15 cellular contexts compared by ENCODE assay signal in genomic region chr21:41443562-41443961, GRCh38. TPM values are rescaled to one million over a fixed set of nuclear protein-coding genes. Genes with fewer than 3 reads are reported as not detected.
DNase-seq lines count a peak whose midpoint lies in the region; ATAC-seq, FAIRE-seq and TF ChIP-seq lines count a peak whose summit lies in the region.
"Had no signal": no experiment of that assay in that cellular context is flagged by ENCODE, and none has a peak within 500 bp of the region (broad histone marks: within the 10 kb centered on the region; RNA-seq: fewer than 3 reads in every experiment).

No MANE protein-coding gene starts in this region.

- intact Hi-C loops in cardiac septum (cut with DNase I): no loop called here
- intact Hi-C loops in Right ventricle myocardium superior (cut with DNase I): no loop called here
- intact Hi-C loops in activated T-helper 2 cell treated with anti-CD3 and anti-CD28 coated beads, Interferon-gamma antibody, Interleukin-2, Interleukin-4, amounts not matched to agents 10 μg/mL and 5 μg/mL and 100 μg/mL, durations not matched to agents 14 hours and 24 hours and 36 hours (cut with micrococcal nuclease): no loop called here
- intact Hi-C loops in left colon (cut with DNase I, micrococcal nuclease): no loop called here

- ATAC-seq in Right ventricle myocardium superior (ENCODE audit: poor library complexity) (no peak), HG03135 (IDR thresholded peaks at IDR 0.05; ENCODE audit: unreplicated experiment) (no peak), left colon (no peak)
- ATAC-seq: A549, HCT116 had no signal

- H3K4me3 Mint-ChIP-seq in activated T-helper 2 cell treated with anti-CD3 and anti-CD28 coated beads, Interferon-gamma antibody, Interleukin-2, Interleukin-4, amounts not matched to agents 10 μg/mL and 5 μg/mL and 100 μg/mL, durations not matched to agents 14 hours and 24 hours and 36 hours (ENCODE audit: low read depth): no peak overlapping the region
- H3K4me3 Mint-ChIP-seq: IgD-negative memory B cell had no signal

- FAIRE-seq in GM12892 (lab: Jason Lieb, UNC): no peak
- FAIRE-seq: A549, H54 had no signal

- H3K27ac Mint-ChIP-seq in activated T-helper 2 cell treated with anti-CD3 and anti-CD28 coated beads, Interferon-gamma antibody, Interleukin-2, Interleukin-4, amounts not matched to agents 10 μg/mL and 5 μg/mL and 100 μg/mL, durations not matched to agents 14 hours and 24 hours and 36 hours: peak overlapping the region; percentile 8
- H3K27ac Mint-ChIP-seq: IgD-negative memory B cell had no signal

- TF ChIP-seq POLR2A in GM12892 (IDR thresholded peaks at IDR 0.05; ENCODE audit: low read depth, low read length): peak; percentile 45

- peaks cover 90% of the 10 kb centered on the region for H3K36me3 Mint-ChIP-seq in activated T-helper 2 cell treated with anti-CD3 and anti-CD28 coated beads, Interferon-gamma antibody, Interleukin-2, Interleukin-4, amounts not matched to agents 10 μg/mL and 5 μg/mL and 100 μg/mL, durations not matched to agents 14 hours and 24 hours and 36 hours (ENCODE audit: low read depth)

- H3K27me3 Mint-ChIP-seq in activated T-helper 2 cell treated with anti-CD3 and anti-CD28 coated beads, Interferon-gamma antibody, Interleukin-2, Interleukin-4, amounts not matched to agents 10 μg/mL and 5 μg/mL and 100 μg/mL, durations not matched to agents 14 hours and 24 hours and 36 hours (ENCODE audit: low read depth): no peaks in the 10 kb centered on the region
- H3K27me3 Mint-ChIP-seq: IgD-negative memory B cell had no signal

- no peaks in the 10 kb centered on the region for H3K9me3 Mint-ChIP-seq in activated T-helper 2 cell treated with anti-CD3 and anti-CD28 coated beads, Interferon-gamma antibody, Interleukin-2, Interleukin-4, amounts not matched to agents 10 μg/mL and 5 μg/mL and 100 μg/mL, durations not matched to agents 14 hours and 24 hours and 36 hours
- H3K9me3 Mint-ChIP-seq: IgD-negative memory B cell had no signal

- peaks cover 2% of the 10 kb centered on the region for H3K4me1 Mint-ChIP-seq in activated T-helper 2 cell treated with anti-CD3 and anti-CD28 coated beads, Interferon-gamma antibody, Interleukin-2, Interleukin-4, amounts not matched to agents 10 μg/mL and 5 μg/mL and 100 μg/mL, durations not matched to agents 14 hours and 24 hours and 36 hours (ENCODE audit: low read depth)
- H3K4me1 Mint-ChIP-seq: IgD-negative memory B cell had no signal

- DNase-seq in cardiac septum (ENCODE audit: low spot score) (peak; percentile 33), Right ventricle myocardium superior (no peak), GM12892 (ENCODE audit: insufficient read length) (no peak), anterior cingulate cortex (lab: John Stamatoyannopoulos, UW) (no peak), left colon (no peak)
- DNase-seq in activated T-helper 2 cell treated with anti-CD3 and anti-CD28 coated beads, Interferon-gamma antibody, Interleukin-2, Interleukin-4, amounts not matched to agents 10 μg/mL and 5 μg/mL and 100 μg/mL, durations not matched to agents 14 hours and 24 hours and 36 hours (ENCODE audit: low spot score): no peak
- DNase-seq: BE2C, DMS79, KG1 had no signal

RNA-seq across cellular contexts. Expression of gene MX1, which starts 17.5 kb away (rescaled TPM):
- 11.0 TPM for total RNA-seq in cardiac septum
- total RNA-seq in Right ventricle myocardium superior: 10.5 TPM
- polyA plus RNA-seq in GM12892 (2012; ENCODE audit: missing spikeins): 130 TPM
- 26.7 and 31.0 TPM in 2 replicates for total RNA-seq in activated T-helper 2 cell treated with anti-CD3 and anti-CD28 coated beads, Interferon-gamma antibody, Interleukin-2, Interleukin-4, amounts not matched to agents 10 μg/mL and 5 μg/mL and 100 μg/mL, durations not matched to agents 14 hours and 24 hours and 36 hours
- 10 to 100 TPM; 36.4 to 91.7 TPM for total RNA-seq in left colon
- total RNA-seq: G401 had no signal
